Comparison of ENCODE assay signal across 19 cellular contexts in the genomic region with DNA sequence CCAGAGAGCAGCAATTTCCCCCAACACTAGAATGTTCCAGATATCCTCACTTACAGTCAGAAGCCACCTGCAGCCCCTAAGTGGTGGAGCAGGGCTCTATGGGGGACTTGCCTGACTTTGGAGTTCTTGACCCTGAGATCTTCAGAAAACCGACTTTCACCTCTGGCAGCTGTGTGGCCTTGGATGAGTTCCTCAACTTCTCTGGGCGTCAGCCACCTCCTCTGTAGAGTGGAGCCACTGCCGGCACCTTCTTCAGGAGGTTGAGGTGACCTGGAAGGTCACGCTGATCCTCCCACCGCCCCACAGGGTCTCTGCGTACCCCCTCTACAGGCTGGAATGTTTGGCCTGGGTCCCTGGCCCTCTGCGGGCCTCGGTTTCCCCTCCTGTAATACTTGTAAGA. TPM values are rescaled to one million over a fixed set of nuclear protein-coding genes. Genes with fewer than 3 reads are reported as not detected.
A peak's percentile ranks its signal among the peaks of the same experiment; 100 is the strongest.
DNase-seq lines count a peak whose midpoint lies in the region; ATAC-seq, FAIRE-seq and TF ChIP-seq lines count a peak whose summit lies in the region.
"Had no signal": no experiment of that assay in that cellular context is flagged by ENCODE, and none has a peak within 500 bp of the region (broad histone marks: within the 10 kb centered on the region; RNA-seq: fewer than 3 reads in every experiment).

No MANE protein-coding gene starts in this region.

- no peak overlapping the region for H3K27ac ChIP-seq in Karpas-422 (ENCODE audit: low read length)
- H3K27ac ChIP-seq in neuronal stem cell (replicated peaks; ENCODE audit: low read length), result peak overlapping the region; percentile 71
- no peak overlapping the region for H3K27ac ChIP-seq in upper lobe of right lung
- H3K27ac ChIP-seq: A549 had no signal

- TF ChIP-seq CTCF in bronchial epithelial cell (IDR thresholded peaks at IDR 0.05; ENCODE audit: insufficient read depth, low read length, severe bottlenecking) (no peak), upper lobe of right lung (IDR thresholded peaks at IDR 0.05) (no peak)

- no peaks in the 10 kb centered on the region for H3K9me3 ChIP-seq in Karpas-422 (ENCODE audit: low read length)
- H3K9me3 ChIP-seq in neuronal stem cell (replicated peaks in 1 of 2; ENCODE audit: control insufficient read depth in 2 of 2, insufficient read depth in 1 of 2, low read depth in 1 of 2, low read length in 2 of 2), result peaks cover 0 to 2% of the 10 kb centered on the region in 2 donors
- no peaks in the 10 kb centered on the region for H3K9me3 ChIP-seq in upper lobe of right lung
- H3K9me3 ChIP-seq: A549, BE2C had no signal

- intact Hi-C loops in upper lobe of right lung (cut with DNase I), result no loop called here

- H4K91ac ChIP-seq in neuronal stem cell (ENCODE audit: low read depth, low read length, poor library complexity), result no peak overlapping the region

- peak overlapping the region; percentile 94 for H2AK5ac ChIP-seq in neuronal stem cell (ENCODE audit: low read depth, low read length)

- H3K4ac ChIP-seq in neuronal stem cell (ENCODE audit: low read length), result no peak overlapping the region

- no peaks in the 10 kb centered on the region for H3K79me2 ChIP-seq in Karpas-422 (ENCODE audit: low read length)

- FAIRE-seq in GM12892 (lab: Jason Lieb, UNC) (no peak), bronchial epithelial cell (lab: Jason Lieb, UNC) (peak; percentile 64)
- FAIRE-seq: A549, GM19239 had no signal

- peak overlapping the region; percentile 35 for H3K18ac ChIP-seq in neuronal stem cell (ENCODE audit: low read length)

- no peak overlapping the region for H2BK120ac ChIP-seq in neuronal stem cell (ENCODE audit: low read depth, low read length)

- H2BK15ac ChIP-seq in neuronal stem cell (ENCODE audit: low read length), result peak overlapping the region; percentile 30

- no peak overlapping the region for H3K14ac ChIP-seq in neuronal stem cell (ENCODE audit: low read length)

- TF ChIP-seq POLR2A in GM12892 (IDR thresholded peaks at IDR 0.05; ENCODE audit: low read depth, low read length), result no peak

- ATAC-seq in upper lobe of right lung (no peak), HG02973 (IDR thresholded peaks at IDR 0.05; ENCODE audit: unreplicated experiment) (no peak)
- ATAC-seq: A549; CD8-positive, alpha-beta T cell; HCT116 had no signal

- WGBS in neuronal stem cell (ENCODE audit: extremely low coverage in 2 of 2, insufficient read length in 2 of 2, insufficient replicate concordance in 1 of 2), 2 donors, result no CpG with 5 or more reads among the region's 8 CpGs

- no peak overlapping the region for H3K23ac ChIP-seq in neuronal stem cell (ENCODE audit: low read depth, low read length, poor library complexity)

- H2AFZ ChIP-seq in Karpas-422 (ENCODE audit: low read length) (no peak overlapping the region), neuronal stem cell (ENCODE audit: low read length) (no peak overlapping the region)

- H4K8ac ChIP-seq in neuronal stem cell (ENCODE audit: low read depth, low read length), result no peak overlapping the region

- H3K4me1 ChIP-seq in Karpas-422 (ENCODE audit: low read length) (no peaks in the 10 kb centered on the region), neuronal stem cell (ENCODE audit: control insufficient read depth in 2 of 2, insufficient read depth in 1 of 2, low read depth in 1 of 2, low read length in 2 of 2) (peaks cover 20 to 21% of the 10 kb centered on the region in 2 donors), upper lobe of right lung (peaks cover 14% of the 10 kb centered on the region)
- H3K4me1 ChIP-seq: BE2C had no signal

- H3K27me3 ChIP-seq in Karpas-422 (ENCODE audit: low read length), result no peaks in the 10 kb centered on the region
- no peaks in the 10 kb centered on the region for H3K27me3 ChIP-seq in bronchial epithelial cell (ENCODE audit: control insufficient read depth, insufficient read depth, low read length)
- H3K27me3 ChIP-seq in neuronal stem cell (ENCODE audit: control insufficient read depth in 3 of 3, insufficient read depth in 3 of 3, low read depth in 1 of 3, low read length in 3 of 3), result no peaks in the 10 kb centered on the region
- no peaks in the 10 kb centered on the region for H3K27me3 ChIP-seq in upper lobe of right lung
- H3K27me3 ChIP-seq: BE2C had no signal

- H2BK12ac ChIP-seq in neuronal stem cell (ENCODE audit: low read length), result no peak overlapping the region

- H3K79me1 ChIP-seq in neuronal stem cell (ENCODE audit: low read depth, low read length), result no peaks in the 10 kb centered on the region

- no peaks in the 10 kb centered on the region for H3K9me2 ChIP-seq in Karpas-422 (replicated peaks; ENCODE audit: insufficient read depth, low read length)

- H3K4me3 ChIP-seq in Karpas-422 (ENCODE audit: low read length) (no peak overlapping the region), bronchial epithelial cell (ENCODE audit: low read depth, low read length) (no peak overlapping the region), neuronal stem cell (ENCODE audit: low read length in 2 of 2) (no peak overlapping the region), upper lobe of right lung (no peak overlapping the region)
- H3K4me3 ChIP-seq: A549 had no signal

- H2BK5ac ChIP-seq in neuronal stem cell (ENCODE audit: low read length), result no peak overlapping the region

- H3K9ac ChIP-seq in Karpas-422 (ENCODE audit: low read length) (no peak overlapping the region), neuronal stem cell (ENCODE audit: low read depth, low read length, poor library complexity) (no peak overlapping the region)

- no peak overlapping the region for H3K4me2 ChIP-seq in Karpas-422 (ENCODE audit: low read depth, low read length, poor library complexity, severe bottlenecking)
- no peak overlapping the region for H3K4me2 ChIP-seq in neuronal stem cell (ENCODE audit: insufficient read depth, low read length, poor library complexity, severe bottlenecking)
- H3K4me2 ChIP-seq: A549 had no signal

- peak; percentile 2 for DNase-seq in GM12892 (ENCODE audit: insufficient read length)
- DNase-seq in Karpas-422, result peak; percentile 32
- DNase-seq in bronchial epithelial cell (ENCODE audit: low read depth), result no peak
- no peak for DNase-seq in neuronal stem cell (ENCODE audit: low spot score)
- no peak for DNase-seq in iPS-NIHi11 (ENCODE audit: low spot score)
- DNase-seq in upper lobe of right lung, result no peak
- DNase-seq: BE2C; CD8-positive, alpha-beta T cell; COR-L47; DND-41; GDM1 had no signal

- H4K20me1 ChIP-seq in Karpas-422 (ENCODE audit: insufficient read depth, low read depth, low read length), result no peaks in the 10 kb centered on the region

- no peaks in the 10 kb centered on the region for H3K36me3 ChIP-seq in Karpas-422 (ENCODE audit: insufficient read depth, low read length)
- H3K36me3 ChIP-seq in bronchial epithelial cell (ENCODE audit: control insufficient read depth, insufficient read depth, low read length), result no peaks in the 10 kb centered on the region
- no peaks in the 10 kb centered on the region for H3K36me3 ChIP-seq in neuronal stem cell (replicated peaks in 1 of 2; ENCODE audit: control insufficient read depth in 2 of 2, insufficient read depth in 2 of 2, low read length in 2 of 2)
- no peaks in the 10 kb centered on the region for H3K36me3 ChIP-seq in upper lobe of right lung
- H3K36me3 ChIP-seq: BE2C had no signal

RNA-seq across cellular contexts. Expression of gene FUT5, which starts 7.1 kb away (rescaled TPM):
- polyA plus RNA-seq in GM12892 (2012; ENCODE audit: missing spikeins), result not detected
- not detected in 2 replicates for total RNA-seq in Karpas-422 (2014; rRNA removed; shearing (Covaris generic); ENCODE audit: low replicate concordance)
- total RNA-seq in bronchial epithelial cell (0.26 TPM in 1 of 2 replicates, not detected in the other), upper lobe of right lung (not detected)
- polyA plus RNA-seq in neuronal stem cell (2013, experiment 1 of 2), result 0.38 TPM
- polyA plus RNA-seq in neuronal stem cell (2013, experiment 2 of 2), result 0.39 TPM
- total RNA-seq: H4, HT-29 had no signal
- polyA plus RNA-seq: AG04450, CD14-positive monocyte had no signal

RNA-seq across cellular contexts. Expression of gene NDUFA11, which starts 26.2 kb away (rescaled TPM):
- 163 TPM for polyA plus RNA-seq in GM12892 (2012; ENCODE audit: missing spikeins)
- total RNA-seq in Karpas-422 (2014; rRNA removed; shearing (Covaris generic); ENCODE audit: low replicate concordance), result 217 and 384 TPM in 2 replicates
- total RNA-seq in bronchial epithelial cell, result 116 and 230 TPM in 2 replicates
- polyA plus RNA-seq in neuronal stem cell (2013, experiment 1 of 2), result 244 TPM
- polyA plus RNA-seq in neuronal stem cell (2013, experiment 2 of 2), result 235 TPM
- total RNA-seq in upper lobe of right lung, result 134 TPM

RNA-seq across cellular contexts. Expression of gene FUT3, which starts 26.2 kb away (rescaled TPM):
- 0.81 TPM for polyA plus RNA-seq in GM12892 (2012; ENCODE audit: missing spikeins)
- total RNA-seq in Karpas-422 (2014; rRNA removed; shearing (Covaris generic); ENCODE audit: low replicate concordance), result not detected in 2 replicates
- total RNA-seq in bronchial epithelial cell (16.1 and 40.8 TPM in 2 replicates), upper lobe of right lung (17.3 TPM)
- polyA plus RNA-seq in neuronal stem cell (2013, experiment 1 of 2), result 1.4 TPM
- polyA plus RNA-seq in neuronal stem cell (2013, experiment 2 of 2), result 1.3 TPM
- total RNA-seq: H4 had no signal
- polyA plus RNA-seq: AG04450, CD14-positive monocyte had no signal

RNA-seq across cellular contexts. Expression of gene VMAC, which starts 27.2 kb away (rescaled TPM):
- 1.9 TPM for polyA plus RNA-seq in GM12892 (2012; ENCODE audit: missing spikeins)
- 8.9 and 19.8 TPM in 2 replicates for total RNA-seq in Karpas-422 (2014; rRNA removed; shearing (Covaris generic); ENCODE audit: low replicate concordance)
- total RNA-seq in bronchial epithelial cell (3.8 and 4.5 TPM in 2 replicates), upper lobe of right lung (6.8 TPM)
- polyA plus RNA-seq in neuronal stem cell (2013, experiment 1 of 2), result 2.7 TPM
- 2.4 TPM for polyA plus RNA-seq in neuronal stem cell (2013, experiment 2 of 2)

RNA-seq across cellular contexts. Expression of gene CAPS, which starts 36.6 kb away (rescaled TPM):
- polyA plus RNA-seq in GM12892 (2012; ENCODE audit: missing spikeins), result 2.0 TPM
- total RNA-seq in Karpas-422 (2014; rRNA removed; shearing (Covaris generic); ENCODE audit: low replicate concordance), result 3.8 and 17.8 TPM in 2 replicates
- 8.2 and 18.8 TPM in 2 replicates for total RNA-seq in bronchial epithelial cell
- polyA plus RNA-seq in neuronal stem cell (2013, experiment 1 of 2), result 3.0 TPM
- 3.0 TPM for polyA plus RNA-seq in neuronal stem cell (2013, experiment 2 of 2)
- total RNA-seq in upper lobe of right lung, result 12.5 TPM

Comparison
In these comparisons a context has a peak if more than half of its experiments do, and no peak if none do; other contexts are left out.
1. DNase-seq: peak in GM12892 (single experiment) and Karpas-422 (single experiment); none in bronchial epithelial cell (single experiment), neuronal stem cell (single experiment), iPS-NIHi11 (single experiment) and upper lobe of right lung (single experiment).
2. RNA of gene FUT3, which starts 26.2 kb away (total RNA-seq): 17.3 TPM in upper lobe of right lung (single experiment) and 16.1 to 40.8 TPM in bronchial epithelial cell; not detected in Karpas-422; every median in the first group is over 10 times any median in the second.